In the genomic region with DNA sequence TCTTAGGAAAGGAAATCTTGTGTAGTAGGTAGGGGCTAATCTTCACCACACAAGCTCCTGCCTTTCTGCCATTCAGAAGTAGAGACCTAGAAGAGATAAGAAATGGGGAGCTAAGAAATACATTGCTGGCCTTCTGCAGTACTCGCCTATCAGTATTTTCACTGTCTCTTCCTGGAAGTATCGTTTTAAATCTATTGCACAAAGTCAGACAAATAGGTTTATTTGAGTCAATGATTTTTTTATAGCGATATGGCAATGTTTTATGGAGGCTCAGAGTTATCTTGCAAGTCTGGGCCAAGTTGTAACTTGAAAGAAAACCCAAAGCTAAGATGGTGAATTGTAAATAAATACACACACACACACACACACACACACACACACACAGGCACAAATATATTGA, we compare ENCODE assay signal across 29 cellular contexts.
"Had no signal": no experiment of that assay in that cellular context is flagged by ENCODE, and none has a peak within 500 bp of the region (broad histone marks: within the 10 kb centered on the region; RNA-seq: fewer than 3 reads in every experiment).

No MANE protein-coding gene starts in this region.

- H3K4me2 ChIP-seq: PC-9 had no signal

- DNase-seq: activated CD4-positive, alpha-beta T cell treated with anti-CD3 and anti-CD28 coated beads for 36 hours; activated CD4-positive, alpha-beta T cell treated with anti-CD3 and anti-CD28 coated beads, Interleukin-2, amount 10 ng/mL, durations not matched to agents 7 days and 5 days; activated CD4-positive, alpha-beta T cell treated with anti-CD3 and anti-CD28 coated beads, Interleukin-2, amount 50 U/mL, for 48 hours; activated CD8-positive, alpha-beta T cell treated with anti-CD3 and anti-CD28 coated beads, Interleukin-2, amount 10 ng/mL, durations not matched to agents 7 days and 5 days; activated gamma-delta T cell; activated naive CD4-positive, alpha-beta T cell treated with Interleukin-2 at 50 U/mL for 16 hours; activated naive CD8-positive, alpha-beta T cell treated with anti-CD3 and anti-CD28 coated beads, Interleukin-2, amount 10 ng/mL, durations not matched to agents 7 days and 5 days; activated T-cell treated with anti-CD3 and anti-CD28 coated beads, Interleukin-2, amount 50 U/mL, for 24 hours; amygdala; NCI-H1092 treated with DMSO at 0.1 percent for 48 hours; NCI-H1417; NCI-H146; NCI-H1930; NCI-H510A; NCI-H526; NCI-H748 treated with DMSO at 0.1 percent for 48 hours; NK-92 treated with Interleukin-12 subunit alpha and Interleukin-12 subunit beta, amount 100 ng/mL, for 24 hours; PC-9; SIG-M5; SW 1271; T-helper 1 cell; T-helper 2 cell had no signal

- H3K36me3 Mint-ChIP-seq: activated naive CD8-positive, alpha-beta T cell treated with anti-CD3 and anti-CD28 coated beads, Interleukin-2, amount 10 ng/mL, durations not matched to agents 7 days and 5 days had no signal

- H3K36me3 ChIP-seq: ascending aorta, cardiac muscle cell had no signal

- H3K27me3 Mint-ChIP-seq: activated CD4-positive, alpha-beta T cell treated with anti-CD3 and anti-CD28 coated beads for 36 hours; activated CD4-positive, alpha-beta T cell treated with anti-CD3 and anti-CD28 coated beads, Interleukin-2, amount 10 ng/mL, durations not matched to agents 7 days and 5 days; activated naive CD8-positive, alpha-beta T cell treated with anti-CD3 and anti-CD28 coated beads, Interleukin-2, amount 10 ng/mL, durations not matched to agents 7 days and 5 days; activated T-cell treated with anti-CD3 and anti-CD28 coated beads, Interleukin-2, amount 50 U/mL, for 24 hours; central memory CD8-positive, alpha-beta T cell had no signal

- H3K9me3 ChIP-seq: ascending aorta had no signal

- ATAC-seq: activated CD4-positive, alpha-beta T cell treated with anti-CD3 and anti-CD28 coated beads for 36 hours; activated CD4-positive, CD25-positive, alpha-beta regulatory T cell treated with anti-CD3 and anti-CD28 coated beads, Interleukin-2, amount 50 U/mL, for 24 hours; activated CD8-positive, alpha-beta T cell treated with anti-CD3 and anti-CD28 coated beads, Interleukin-2, amount 10 ng/mL, durations not matched to agents 7 days and 5 days; Right ventricle myocardium inferior had no signal

- H3K4me3 Mint-ChIP-seq: activated CD4-positive, alpha-beta T cell treated with anti-CD3 and anti-CD28 coated beads for 36 hours; activated CD4-positive, alpha-beta T cell treated with anti-CD3 and anti-CD28 coated beads, Interleukin-2, amount 10 ng/mL, durations not matched to agents 7 days and 5 days; activated CD8-positive, alpha-beta T cell treated with anti-CD3 and anti-CD28 coated beads, Interleukin-2, amount 10 ng/mL, durations not matched to agents 7 days and 5 days; activated naive CD4-positive, alpha-beta T cell treated with anti-CD3 and anti-CD28 coated beads, Interleukin-2, amount 50 U/mL, for 24 hours; activated naive CD8-positive, alpha-beta T cell treated with anti-CD3 and anti-CD28 coated beads, Interleukin-2, amount 10 ng/mL, durations not matched to agents 7 days and 5 days; activated T-cell treated with anti-CD3 and anti-CD28 coated beads, Interleukin-2, amount 50 U/mL, for 24 hours; central memory CD8-positive, alpha-beta T cell had no signal

- H3K4me3 ChIP-seq: ascending aorta, cardiac muscle cell, PC-9 had no signal

- H2AFZ ChIP-seq: PC-9 had no signal

- H3K4me1 Mint-ChIP-seq: activated CD4-positive, alpha-beta T cell treated with anti-CD3 and anti-CD28 coated beads for 36 hours; activated CD4-positive, alpha-beta T cell treated with anti-CD3 and anti-CD28 coated beads, Interleukin-2, amount 10 ng/mL, durations not matched to agents 7 days and 5 days; activated naive CD4-positive, alpha-beta T cell treated with anti-CD3 and anti-CD28 coated beads, Interleukin-2, amount 50 U/mL, for 24 hours; activated naive CD8-positive, alpha-beta T cell treated with anti-CD3 and anti-CD28 coated beads, Interleukin-2, amount 10 ng/mL, durations not matched to agents 7 days and 5 days; central memory CD8-positive, alpha-beta T cell had no signal

- H3K27me3 ChIP-seq: ascending aorta, cardiac muscle cell had no signal

- H3K9me3 Mint-ChIP-seq: activated CD4-positive, alpha-beta T cell treated with anti-CD3 and anti-CD28 coated beads, Interleukin-2, amount 10 ng/mL, durations not matched to agents 7 days and 5 days; activated naive CD4-positive, alpha-beta T cell treated with anti-CD3 and anti-CD28 coated beads, Interleukin-2, amount 50 U/mL, for 24 hours; activated T-cell treated with anti-CD3 and anti-CD28 coated beads, Interleukin-2, amount 50 U/mL, for 24 hours; activated T-helper 2 cell treated with anti-CD3 and anti-CD28 coated beads, Interferon-gamma antibody, Interleukin-2, Interleukin-4, amounts not matched to agents 10 μg/mL and 5 μg/mL and 100 μg/mL, durations not matched to agents 14 hours and 24 hours and 36 hours had no signal

- H3K27ac Mint-ChIP-seq: activated CD4-positive, alpha-beta T cell treated with anti-CD3 and anti-CD28 coated beads for 36 hours; activated CD4-positive, alpha-beta T cell treated with anti-CD3 and anti-CD28 coated beads, Interleukin-2, amount 10 ng/mL, durations not matched to agents 7 days and 5 days; activated CD8-positive, alpha-beta T cell treated with anti-CD3 and anti-CD28 coated beads, Interleukin-2, amount 10 ng/mL, durations not matched to agents 7 days and 5 days; activated naive CD4-positive, alpha-beta T cell treated with anti-CD3 and anti-CD28 coated beads, Interleukin-2, amount 50 U/mL, for 24 hours; activated naive CD8-positive, alpha-beta T cell treated with anti-CD3 and anti-CD28 coated beads, Interleukin-2, amount 10 ng/mL, durations not matched to agents 7 days and 5 days; activated T-cell treated with anti-CD3 and anti-CD28 coated beads, Interleukin-2, amount 50 U/mL, for 24 hours; activated T-helper 2 cell treated with anti-CD3 and anti-CD28 coated beads, Interferon-gamma antibody, Interleukin-2, Interleukin-4, amounts not matched to agents 10 μg/mL and 5 μg/mL and 100 μg/mL, durations not matched to agents 14 hours and 24 hours and 36 hours had no signal

- H3K27ac ChIP-seq: ascending aorta, cardiac muscle cell, PC-9 had no signal
